9 cellular contexts compared by ENCODE assay signal in genomic region chr10:132591166-132591971, GRCh38. TPM values are rescaled to one million over a fixed set of nuclear protein-coding genes. Genes with fewer than 3 reads are reported as not detected.
DNase-seq lines count a peak whose midpoint lies in the region; ATAC-seq, FAIRE-seq and TF ChIP-seq lines count a peak whose summit lies in the region.
"Had no signal": no experiment of that assay in that cellular context is flagged by ENCODE, and none has a peak within 500 bp of the region (broad histone marks: within the 10 kb centered on the region; RNA-seq: fewer than 3 reads in every experiment).

No MANE protein-coding gene starts in this region.

- 50% methylated on average over 22 of the region's 22 CpGs for WGBS in prostate gland

- no peak for TF ChIP-seq POLR2A in prostate gland (IDR thresholded peaks at IDR 0.05)

- intact Hi-C loops in prostate gland (cut with DNase I) = no loop called here

- DNase-seq in GM19239 (ENCODE audit: insufficient read length, low spot score) (no peak), SJSA1 (ENCODE audit: low read depth in 1 of 2, low spot score in 2 of 2) (peak; percentile 50 to 71), cardiac muscle cell (ENCODE audit: low read depth in 1 of 2, low spot score in 1 of 2) (peak in 1 of 2 donors; percentile 68), prostate gland (ENCODE audit: low spot score) (peak; percentile 81), NCI-H524 treated with DMSO at 0.1 percent for 48 hours (lab: John Stamatoyannopoulos, UW) (no peak), AML-193 (lab: John Stamatoyannopoulos, UW) (no peak)
- DNase-seq: activated T-cell treated with anti-CD3 and anti-CD28 coated beads, Interleukin-2, amount 50 U/mL, for 72 hours had no signal

- peak; percentile 4 for FAIRE-seq in GM19239 (lab: Jason Lieb, UNC)

- H3K4me1 ChIP-seq in SJSA1 (replicated peaks) = peaks cover 46% of the 10 kb centered on the region
- H3K4me1 ChIP-seq in cardiac muscle cell (ENCODE audit: low read depth) = peaks cover 25% of the 10 kb centered on the region
- H3K4me1 ChIP-seq in prostate gland (replicated peaks) = peaks cover 27% of the 10 kb centered on the region

- TF ChIP-seq CTCF in cardiac muscle cell (IDR thresholded peaks at IDR 0.05; ENCODE audit: low read depth, low read length) = no peak
- peak in 1 of 4 experiments; percentile 8 for TF ChIP-seq CTCF in prostate gland (IDR thresholded peaks at IDR 0.05)

- ATAC-seq in GM19035 (IDR thresholded peaks at IDR 0.05; ENCODE audit: unreplicated experiment) (no peak), GM18870 (IDR thresholded peaks at IDR 0.05; ENCODE audit: unreplicated experiment) (no peak)
- ATAC-seq: activated T-cell treated with anti-CD3 and anti-CD28 coated beads, Interleukin-2, amount 50 U/mL, for 72 hours had no signal

- H3K27ac ChIP-seq in SJSA1 (no peak overlapping the region), cardiac muscle cell (peak overlapping the region; percentile 22), prostate gland (peak overlapping the region; percentile 56 to 84)

- H3K9me3 ChIP-seq in SJSA1 (replicated peaks) = no peaks in the 10 kb centered on the region; the same call in 1 of the 2 replicates
- no peaks in the 10 kb centered on the region for H3K9me3 ChIP-seq in cardiac muscle cell (ENCODE audit: low read depth)
- no peaks in the 10 kb centered on the region for H3K9me3 ChIP-seq in prostate gland

- H3K4me3 ChIP-seq in SJSA1 (no peak overlapping the region), cardiac muscle cell (no peak overlapping the region), prostate gland (no peak overlapping the region)

- H3K36me3 ChIP-seq in SJSA1 (no peaks in the 10 kb centered on the region), cardiac muscle cell (no peaks in the 10 kb centered on the region), prostate gland (no peaks in the 10 kb centered on the region)

- no peaks in the 10 kb centered on the region for H3K27me3 ChIP-seq in SJSA1 (replicated peaks)
- H3K27me3 ChIP-seq in cardiac muscle cell = no peaks in the 10 kb centered on the region
- H3K27me3 ChIP-seq in prostate gland (replicated peaks; ENCODE audit: insufficient read depth) = no peaks in the 10 kb centered on the region

RNA-seq across cellular contexts. Expression of gene INPP5A, which starts 53.8 kb away (rescaled TPM):
- total RNA-seq in SJSA1 (2014; rRNA removed; shearing (Covaris generic)) = 56.8 and 62.3 TPM in 2 replicates
- total RNA-seq in cardiac muscle cell (83.6 and 87.0 TPM in 2 replicates), prostate gland (10 to 100 TPM; 49.5 to 83.3 TPM)
- 90.4 and 97.2 TPM in 2 replicates for polyA plus RNA-seq in cardiac muscle cell

Comparison
In these comparisons a context has a peak if more than half of its experiments do, and no peak if none do; other contexts are left out.
1. DNase-seq: peak in SJSA1 (2 of 2) and prostate gland (single experiment); none in GM19239 (single experiment), NCI-H524 treated with DMSO at 0.1 percent for 48 hours (single experiment) and AML-193 (0 of 2).